1 cellular context compared by ENCODE assay signal in genomic region chr6:38095054-38095453, GRCh38.
TF ChIP-seq lines count a peak whose summit lies in the region.

No MANE protein-coding gene starts in this region.

TF ChIP-seq in WTC11, 78 proteins besides CTCF, POLR2A, EP300 and RAD21 (continued from another document):
- TF ChIP-seq ZNF532 (CRISPR knock-in tag; IDR thresholded peaks at IDR 0.05; ENCODE audit: borderline replicate concordance) (no peak), SMAD3 (CRISPR knock-in tag; IDR thresholded peaks at IDR 0.05; ENCODE audit: borderline replicate concordance) (no peak), OVOL2 (CRISPR knock-in tag; IDR thresholded peaks at IDR 0.05; ENCODE audit: borderline replicate concordance) (no peak), NR1H2 (CRISPR knock-in tag; IDR thresholded peaks at IDR 0.05) (no peak), ATF1 (CRISPR knock-in tag; IDR thresholded peaks at IDR 0.05) (no peak), ELF4 (CRISPR knock-in tag; IDR thresholded peaks at IDR 0.05; ENCODE audit: low read depth) (no peak), ZNF121 (CRISPR knock-in tag; IDR thresholded peaks at IDR 0.05) (no peak), ZNF512 (CRISPR knock-in tag; IDR thresholded peaks at IDR 0.05; ENCODE audit: borderline replicate concordance) (no peak), FOXK1 (CRISPR knock-in tag; IDR thresholded peaks at IDR 0.05) (no peak), ZNF671 (CRISPR knock-in tag; IDR thresholded peaks at IDR 0.05) (no peak), CREB1 (CRISPR knock-in tag; IDR thresholded peaks at IDR 0.05) (no peak), STAT6 (CRISPR knock-in tag; conservative IDR thresholded peaks at IDR 0.05; ENCODE audit: low read depth) (no peak)
